ENCODE assay signal across 22 cellular contexts in the genomic region with DNA sequence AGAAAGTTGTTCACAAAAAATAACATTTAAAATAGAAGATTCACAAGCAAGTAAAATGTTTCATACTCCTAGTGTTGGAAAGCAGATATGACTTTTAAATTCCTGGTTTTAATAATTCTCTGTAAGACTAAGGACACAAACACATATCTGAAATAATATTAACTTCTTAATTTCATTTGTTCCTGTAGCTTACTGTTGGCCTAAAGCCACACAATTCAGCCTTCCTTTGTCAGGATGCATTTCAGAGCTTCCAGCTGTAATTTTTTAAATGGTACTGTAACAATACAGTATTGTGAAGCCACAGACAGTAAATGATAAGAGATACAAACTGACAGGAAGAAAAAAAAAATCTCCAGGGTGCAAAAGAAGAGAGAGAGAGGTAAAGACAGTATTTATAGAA.
DNase-seq lines count a peak whose midpoint lies in the region; FAIRE-seq and TF ChIP-seq lines count a peak whose summit lies in the region.
"Had no signal": no experiment of that assay in that cellular context is flagged by ENCODE, and none has a peak within 500 bp of the region (broad histone marks: within the 10 kb centered on the region; RNA-seq: fewer than 3 reads in every experiment).

No MANE protein-coding gene starts in this region.

- no peaks in the 10 kb centered on the region for H3K36me3 ChIP-seq in brain microvascular endothelial cell (replicated peaks)
- H3K36me3 ChIP-seq: BE2C, HAP-1, SJSA1 had no signal

- in situ Hi-C loops in brain microvascular endothelial cell (cut with HindIII; ENCODE audit: low pct_ligation_motif_present, low sequenced_read_pairs), result no loop called here

- no peak overlapping the region for H3K27ac ChIP-seq in brain microvascular endothelial cell
- H3K27ac ChIP-seq: HL-60, SJSA1 had no signal

- peak; percentile 20 for DNase-seq in NCI-H146 treated with DMSO at 0.1 percent for 48 hours (lab: John Stamatoyannopoulos, UW; ENCODE audit: unreplicated experiment)
- DNase-seq in dermis blood vessel endothelial cell, result peak; percentile 51
- peak; percentile 9 to 53 for DNase-seq in lung microvascular endothelial cell (ENCODE audit: low read depth in 2 of 2)
- no peak for DNase-seq in brain microvascular endothelial cell
- no peak for DNase-seq in pons (ENCODE audit: low spot score)
- no peak for DNase-seq in stimulated activated CD4-positive, alpha-beta T cell treated with anti-CD3 and anti-CD28 coated beads, Interleukin-1b, Interleukin-23, amount 100 ng/mL, for 48 hours
- DNase-seq: BE2C; Caco-2; CD4-positive, CD25-positive, alpha-beta regulatory T cell; GF-D8; IMR-90; NCI-H1048; NCI-H1436; NCI-H2081; NCI-H2227 treated with DMSO at 0.1 percent for 48 hours; NCI-H510A treated with DMSO at 0.1 percent for 48 hours; NCI-H82 had no signal

- no peak overlapping the region for H3K4me3 ChIP-seq in brain microvascular endothelial cell (ENCODE audit: low read depth, low read length)
- H3K4me3 ChIP-seq: HAP-1, SJSA1 had no signal

- H3K27me3 ChIP-seq in brain microvascular endothelial cell (replicated peaks), result no peaks in the 10 kb centered on the region
- H3K27me3 ChIP-seq: BE2C, SJSA1 had no signal

- no peak for TF ChIP-seq CTCF in brain microvascular endothelial cell (IDR thresholded peaks at IDR 0.05; ENCODE audit: low read depth, low read length, missing control alignments)

- peak; percentile 40 for FAIRE-seq in A204.1 (lab: Jason Lieb, UNC)
- FAIRE-seq: HTR-8/SVneo had no signal

Comparison
In these comparisons a context has a peak if more than half of its experiments do, and no peak if none do; other contexts are left out.
1. DNase-seq: peak in NCI-H146 treated with DMSO at 0.1 percent for 48 hours (single experiment), dermis blood vessel endothelial cell (single experiment) and lung microvascular endothelial cell (2 of 2); none in brain microvascular endothelial cell (single experiment), pons (single experiment) and stimulated activated CD4-positive, alpha-beta T cell treated with anti-CD3 and anti-CD28 coated beads, Interleukin-1b, Interleukin-23, amount 100 ng/mL, for 48 hours (single experiment).